In genomic region chr22:20080776-20081654, GRCh38 we compare ENCODE assay signal across 8 cellular contexts. TPM values are rescaled to one million over a fixed set of nuclear protein-coding genes. Genes with fewer than 3 reads are reported as not detected.
DNase-seq lines count a peak whose midpoint lies in the region; ATAC-seq, FAIRE-seq and TF ChIP-seq lines count a peak whose summit lies in the region.

No MANE protein-coding gene starts in this region.

- peak; percentile 3 for ATAC-seq in GM21423 (IDR thresholded peaks at IDR 0.05; ENCODE audit: unreplicated experiment)
- ATAC-seq in left lung: no peak
- no peak for ATAC-seq in GM19455 (IDR thresholded peaks at IDR 0.05; ENCODE audit: unreplicated experiment)
- no peak for ATAC-seq in HG02642 (IDR thresholded peaks at IDR 0.05; ENCODE audit: poor library complexity, unreplicated experiment)

- intact Hi-C loops in left lung (cut with DNase I): no loop called here

- H3K9me3 ChIP-seq in left lung: no peaks in the 10 kb centered on the region
- H3K9me3 ChIP-seq in stomach smooth muscle (ENCODE audit: control insufficient read depth in 2 of 2, low read length in 2 of 2): no peaks in the 10 kb centered on the region

- TF ChIP-seq CTCF in AG10803 (conservative IDR thresholded peaks at IDR 0.05; ENCODE audit: low read length) (no peak), choroid plexus epithelial cell (conservative IDR thresholded peaks at IDR 0.05; ENCODE audit: low read depth, low read length) (no peak), left lung (IDR thresholded peaks at IDR 0.05) (no peak)

- DNase-seq in AG10803 (ENCODE audit: low read depth): peak; percentile 53
- DNase-seq in RCC 7860 (ENCODE audit: low spot score): peak; percentile 44
- DNase-seq in choroid plexus epithelial cell (ENCODE audit: low read depth): peak; percentile 59
- DNase-seq in left lung: peak; percentile 45 to 76

- H3K4me3 ChIP-seq in AG10803 (ENCODE audit: low read length) (peak overlapping the region; percentile 73), choroid plexus epithelial cell (ENCODE audit: low read depth, low read length) (peak overlapping the region; percentile 78), left lung (peak overlapping the region; percentile 76 to 80), stomach smooth muscle (ENCODE audit: low read length in 2 of 2) (peak overlapping the region; percentile 63 to 85)

- peaks cover 0 to 6% of the 10 kb centered on the region in 2 donors for H3K36me3 ChIP-seq in left lung
- peaks cover 2 to 5% of the 10 kb centered on the region in 2 donors for H3K36me3 ChIP-seq in stomach smooth muscle (ENCODE audit: control insufficient read depth in 2 of 2, insufficient read depth in 2 of 2, low read length in 2 of 2)

- H3K9ac ChIP-seq in stomach smooth muscle (ENCODE audit: low read length in 2 of 2): peak overlapping the region; percentile 87 to 89

- FAIRE-seq in RCC 7860 (lab: Jason Lieb, UNC): no peak

- H3K4me1 ChIP-seq in left lung: peaks cover 13 to 58% of the 10 kb centered on the region in 2 donors
- peaks cover 40% of the 10 kb centered on the region for H3K4me1 ChIP-seq in stomach smooth muscle (ENCODE audit: control insufficient read depth, insufficient read depth, low read length)

- H3K27me3 ChIP-seq in left lung (no peaks in the 10 kb centered on the region), stomach smooth muscle (ENCODE audit: control insufficient read depth in 1 of 2, insufficient read depth in 2 of 2, low read length in 2 of 2) (no peaks in the 10 kb centered on the region)

- H3K27ac ChIP-seq in left lung: peak overlapping the region; percentile 87 to 88
- peak overlapping the region; percentile 69 for H3K27ac ChIP-seq in stomach smooth muscle (ENCODE audit: low read length)

RNA-seq across cellular contexts. Expression of gene DGCR8, which starts 1.0 kb away (rescaled TPM):
- total RNA-seq in left lung: 10 to 100 TPM; 28.9 to 34.9 TPM

RNA-seq across cellular contexts. Expression of gene RANBP1, which starts 34.9 kb away (rescaled TPM):
- 100 to 1,000 TPM in 1 of 2 donors, 10 to 100 TPM in 1; 63.7 to 111 TPM for total RNA-seq in left lung

RNA-seq across cellular contexts. Expression of gene TRMT2A, which starts 36.0 kb away (rescaled TPM):
- total RNA-seq in left lung: 10 to 100 TPM; 40.9 to 60.4 TPM

RNA-seq across cellular contexts. Expression of gene ZDHHC8, which starts 50.6 kb away (rescaled TPM):
- total RNA-seq in left lung: 10 to 100 TPM; 63.0 to 81.8 TPM
